In the genomic region with DNA sequence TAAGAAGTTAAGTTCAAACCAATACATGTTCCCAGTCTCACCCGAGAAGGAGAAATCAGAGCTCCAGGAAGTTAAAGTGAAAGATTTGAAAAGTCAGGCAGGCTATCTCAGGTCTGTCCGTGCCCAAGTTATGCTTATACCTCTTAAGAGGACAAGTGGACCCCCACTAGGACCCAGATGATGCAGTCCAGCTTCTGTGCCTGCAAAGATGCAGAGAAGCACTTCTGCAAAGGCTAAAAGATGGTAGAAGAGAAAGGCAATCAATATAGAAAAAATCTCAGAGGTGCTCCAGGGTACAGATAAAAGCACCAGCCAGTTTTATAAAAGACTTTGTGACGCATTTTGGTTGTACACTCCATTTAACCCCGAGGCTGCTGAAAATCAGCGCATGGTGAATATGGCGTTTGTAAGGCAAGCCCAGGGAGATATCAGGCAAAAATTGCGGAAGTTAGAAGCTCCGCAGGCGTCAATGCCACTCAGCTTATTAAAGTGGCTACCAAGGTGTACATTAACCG, we compare ENCODE assay signal across 8 cellular contexts. TPM values are rescaled to one million over a fixed set of nuclear protein-coding genes. Genes with fewer than 3 reads are reported as not detected.
DNase-seq lines count a peak whose midpoint lies in the region; ATAC-seq and TF ChIP-seq lines count a peak whose summit lies in the region.

No MANE protein-coding gene starts in this region.

- no peaks in the 10 kb centered on the region for H3K9me2 ChIP-seq in SK-N-SH

- no peak overlapping the region for H3K9ac ChIP-seq in SK-N-SH

- no peak for TF ChIP-seq EP300 in SK-N-SH (IDR thresholded peaks at IDR 0.05; ENCODE audit: borderline replicate concordance in 1 of 2, low read depth in 1 of 2, low read length in 1 of 2)

- POLR2A ChIA-PET in SK-N-SH (lab: Yijun Ruan, JAX) = interaction anchor here (2.4 kb wide), 1 partner anchor 30 kb away, joined by 11 read pairs; a partner anchor contains a TSS

- peaks cover 0 to 36% of the 10 kb centered on the region in 2 experiments; a peak in 2 of 4 replicates for H3K4me1 ChIP-seq in SK-N-SH (ENCODE audit: control insufficient read depth in 1 of 2, insufficient read depth in 2 of 2, low read depth in 1 of 2, low read length in 1 of 2)

- H3F3A ChIP-seq in SK-N-SH (replicated peaks; ENCODE audit: insufficient read depth) = no peaks in the 10 kb centered on the region

- H3K9me3 ChIP-seq in SK-N-SH = no peaks in the 10 kb centered on the region

- no peaks in the 10 kb centered on the region for H3K79me2 ChIP-seq in SK-N-SH (ENCODE audit: insufficient read depth)

- peak; percentile 51 for ATAC-seq in GM19452 (IDR thresholded peaks at IDR 0.05; ENCODE audit: unreplicated experiment)
- peak; percentile 54 to 62 for ATAC-seq in left cardiac atrium
- ATAC-seq in sciatic nerve = peak; percentile 64

- peak overlapping the region; percentile 64 for H3K4me2 ChIP-seq in SK-N-SH

- peak overlapping the region; percentile 44 to 49 for H3K4me3 ChIP-seq in SK-N-SH (ENCODE audit: low read depth in 2 of 2, low read length in 1 of 2)

- TF ChIP-seq CTCF in SK-N-SH (IDR thresholded peaks at IDR 0.05) = no peak

- H3K36me3 ChIP-seq in SK-N-SH (replicated peaks in 1 of 2; ENCODE audit: control insufficient read depth in 1 of 2, insufficient read depth in 2 of 2, low read length in 1 of 2) = no peaks in the 10 kb centered on the region

- no peaks in the 10 kb centered on the region for H4K20me1 ChIP-seq in SK-N-SH (ENCODE audit: insufficient read depth)

- DNase-seq in AG08396 (ENCODE audit: low spot score) (peak; percentile 5), SK-N-SH (no peak), left cardiac atrium (no peak), sciatic nerve (ENCODE audit: low spot score) (no peak), NCI-H446 treated with DMSO at 0.1 percent for 48 hours (lab: John Stamatoyannopoulos, UW) (no peak), DMS153 (lab: John Stamatoyannopoulos, UW) (no peak), NCI-H446 (lab: John Stamatoyannopoulos, UW) (no peak)

- intact Hi-C loops in left cardiac atrium (cut with DNase I) = no loop called here
- intact Hi-C loops in sciatic nerve (cut with DNase I) = no loop called here

- no peaks in the 10 kb centered on the region for H3K27me3 ChIP-seq in SK-N-SH (ENCODE audit: insufficient read depth)

- TF ChIP-seq RAD21 in SK-N-SH (IDR thresholded peaks at IDR 0.05; ENCODE audit: low read length) = no peak

- H2AFZ ChIP-seq in SK-N-SH (ENCODE audit: low read depth) = peak overlapping the region; percentile 75

- CTCF ChIA-PET in SK-N-SH (lab: Yijun Ruan, JAX) = interaction anchor here (1.0 to 2.7 kb wide), 6 partner anchors 10 to 227 kb away, joined by 3 to 28 read pairs (median 5); a partner anchor contains a TSS

- peak overlapping the region in 1 of 2 experiments; percentile 72; a peak in 2 of 4 replicates for H3K27ac ChIP-seq in SK-N-SH (ENCODE audit: low read depth in 2 of 2, low read length in 1 of 2)

- WGBS in SK-N-SH (ENCODE audit: low lambda C conversion rate) = 43% methylated on average over 10 of the region's 10 CpGs

TF ChIP-seq in SK-N-SH, 30 proteins besides CTCF, POLR2A, EP300 and RAD21:
- TF ChIP-seq RFX5 (IDR thresholded peaks at IDR 0.05; ENCODE audit: low read length) = no peak

RNA-seq across cellular contexts. Expression of a gene that starts 9.9 kb away (rescaled TPM):
- polyA plus RNA-seq in SK-N-SH (2012; rRNA removed) = not detected in 2 replicates
- not detected in 2 replicates for polyA plus RNA-seq in SK-N-SH (2012; cell fraction: cytosol; rRNA removed)
- not detected in 2 replicates for polyA plus RNA-seq in SK-N-SH (2012; cell fraction: nucleus; rRNA removed)
- 1 to 10 TPM in 1 of 2 donors, under 1 TPM in 1; 0.26 to 1.4 TPM for total RNA-seq in left cardiac atrium
- 0.94 TPM for total RNA-seq in sciatic nerve

RNA-seq across cellular contexts. Expression of a gene that starts 29.1 kb away (rescaled TPM):
- polyA plus RNA-seq in SK-N-SH (2012; rRNA removed) = 1.0 and 1.1 TPM in 2 replicates
- 1.5 TPM in 2 replicates for polyA plus RNA-seq in SK-N-SH (2012; cell fraction: cytosol; rRNA removed)
- 0.56 and 1.3 TPM in 2 replicates for polyA plus RNA-seq in SK-N-SH (2012; cell fraction: nucleus; rRNA removed)
- total RNA-seq in left cardiac atrium = 1 to 10 TPM; 5.8 to 6.7 TPM
- total RNA-seq in sciatic nerve = 23.8 TPM
